In the genomic region with DNA sequence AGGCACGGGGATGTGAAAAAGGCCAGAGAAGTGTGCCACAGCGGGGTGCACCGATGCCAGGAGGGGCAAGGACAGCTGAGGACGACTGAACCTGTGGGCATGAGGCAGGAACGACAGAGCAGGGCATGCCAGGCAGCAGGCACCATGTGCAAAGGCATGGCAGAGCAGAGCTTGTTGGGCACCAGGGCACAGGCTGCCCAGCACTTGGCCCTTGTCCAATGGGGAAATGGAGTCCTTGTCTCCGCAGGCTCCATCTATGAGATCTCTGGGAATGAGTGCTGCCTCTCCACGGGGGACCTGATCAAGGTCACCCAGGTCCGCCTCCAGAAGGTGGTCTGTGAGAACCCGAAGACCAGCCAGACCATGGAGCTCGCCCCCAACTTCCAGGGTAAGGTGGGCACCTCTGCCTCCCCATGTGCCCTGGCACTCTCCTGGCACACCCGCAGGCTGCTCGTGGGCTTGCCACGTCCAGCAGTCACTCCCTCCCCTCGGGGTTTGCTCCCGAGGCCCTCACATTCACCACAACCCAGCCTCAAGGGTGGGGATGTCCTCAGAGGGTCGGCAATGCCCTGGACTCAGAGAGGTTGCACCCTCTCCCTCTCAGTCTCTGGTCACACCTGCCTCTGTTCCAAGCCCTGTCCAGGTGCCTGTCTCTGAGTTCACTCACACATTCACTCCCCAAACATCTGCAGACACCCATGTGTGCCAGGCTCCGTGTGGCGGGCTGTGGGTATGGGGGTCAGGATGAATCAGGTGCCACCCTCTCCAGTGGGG, we compare ENCODE assay signal across 16 cellular contexts. TPM values are rescaled to one million over a fixed set of nuclear protein-coding genes. Genes with fewer than 3 reads are reported as not detected.
DNase-seq lines count a peak whose midpoint lies in the region; ATAC-seq and TF ChIP-seq lines count a peak whose summit lies in the region.
"Had no signal": no experiment of that assay in that cellular context is flagged by ENCODE, and none has a peak within 500 bp of the region (broad histone marks: within the 10 kb centered on the region; RNA-seq: fewer than 3 reads in every experiment).

No MANE protein-coding gene starts in this region.

- H2AK5ac ChIP-seq in mesenchymal stem cell (ENCODE audit: low read length, severe bottlenecking): peak overlapping the region; percentile 6

- no peaks in the 10 kb centered on the region for H3K27me3 ChIP-seq in mesenchymal stem cell (ENCODE audit: control insufficient read depth in 1 of 2, insufficient read depth in 1 of 2, low read length in 2 of 2)
- no peaks in the 10 kb centered on the region for H3K27me3 ChIP-seq in upper lobe of left lung

- H3K36me3 Mint-ChIP-seq in activated T-cell treated with anti-CD3 and anti-CD28 coated beads, Interleukin-2, amount 50 U/mL, for 72 hours (ENCODE audit: insufficient read depth in 2 of 2): peaks cover 7 to 20% of the 10 kb centered on the region in 2 donors
- H3K36me3 Mint-ChIP-seq in T-cell: peaks cover 30% of the 10 kb centered on the region
- H3K36me3 Mint-ChIP-seq: type B pancreatic cell had no signal

- no peak for TF ChIP-seq CTCF in upper lobe of left lung (IDR thresholded peaks at IDR 0.05)

- H3K36me3 ChIP-seq in mesenchymal stem cell (ENCODE audit: control insufficient read depth in 1 of 2, insufficient read depth in 2 of 2, low read depth in 1 of 2, low read length in 2 of 2): peaks cover 6 to 17% of the 10 kb centered on the region in 2 experiments
- peaks cover 0 to 16% (median 2%) of the 10 kb centered on the region in 4 donors for H3K36me3 ChIP-seq in upper lobe of left lung
- H3K36me3 ChIP-seq: left ventricle myocardium inferior had no signal

- H3K4me2 ChIP-seq in mesenchymal stem cell (ENCODE audit: low read length, poor library complexity, severe bottlenecking): no peak overlapping the region
- H3K4me2 ChIP-seq: GM23338 had no signal

- no peak overlapping the region for H3K27ac ChIP-seq in mesenchymal stem cell (ENCODE audit: low read length, poor library complexity, severe bottlenecking)
- H3K27ac ChIP-seq in upper lobe of left lung: peak overlapping the region; percentile 87 to 97 (median 89)
- H3K27ac ChIP-seq: left ventricle myocardium inferior, parathyroid adenoma had no signal

- H3K27me3 Mint-ChIP-seq in activated T-cell treated with anti-CD3 and anti-CD28 coated beads, Interleukin-2, amount 50 U/mL, for 72 hours (ENCODE audit: low read depth): no peaks in the 10 kb centered on the region
- H3K27me3 Mint-ChIP-seq in T-cell: no peaks in the 10 kb centered on the region

- no peak overlapping the region for H3K18ac ChIP-seq in mesenchymal stem cell (ENCODE audit: low read depth in 1 of 2, low read length in 2 of 2)

- no peak overlapping the region for H3K4ac ChIP-seq in mesenchymal stem cell (ENCODE audit: low read depth in 1 of 2, low read length in 2 of 2)

- H2BK15ac ChIP-seq in mesenchymal stem cell (ENCODE audit: low read depth, poor library complexity, severe bottlenecking): no peak overlapping the region

- no peak for ATAC-seq in activated T-cell treated with anti-CD3 and anti-CD28 coated beads, Interleukin-2, amount 50 U/mL, for 72 hours (replicated peaks in 1 of 2)
- ATAC-seq in T-cell (replicated peaks in 1 of 4) (no peak), upper lobe of left lung (ENCODE audit: low FRiP score in 2 of 2) (no peak), HG02571 (IDR thresholded peaks at IDR 0.05; ENCODE audit: unreplicated experiment) (no peak)
- ATAC-seq in activated CD4-positive, CD25-positive, alpha-beta regulatory T cell treated with anti-CD3 and anti-CD28 coated beads, Interleukin-2, amount 50 U/mL, for 24 hours: no peak
- ATAC-seq: GM23338 had no signal

- H4K91ac ChIP-seq in mesenchymal stem cell (ENCODE audit: low read length): peak overlapping the region; percentile 52

- H3K27ac Mint-ChIP-seq in activated T-cell treated with anti-CD3 and anti-CD28 coated beads, Interleukin-2, amount 50 U/mL, for 72 hours: peak overlapping the region; percentile 67
- H3K27ac Mint-ChIP-seq in T-cell: peak overlapping the region; percentile 55 to 74
- H3K27ac Mint-ChIP-seq: GM23338, type B pancreatic cell had no signal

- no peaks in the 10 kb centered on the region for H3K9me3 Mint-ChIP-seq in activated T-cell treated with anti-CD3 and anti-CD28 coated beads, Interleukin-2, amount 50 U/mL, for 72 hours
- no peaks in the 10 kb centered on the region for H3K9me3 Mint-ChIP-seq in T-cell
- H3K9me3 Mint-ChIP-seq: GM23338, type B pancreatic cell had no signal

- H2AFZ ChIP-seq in mesenchymal stem cell (ENCODE audit: low read depth, low read length): no peak overlapping the region
- H2AFZ ChIP-seq: GM23338, parathyroid adenoma had no signal

- H3K4me1 ChIP-seq in mesenchymal stem cell (ENCODE audit: control insufficient read depth, insufficient read depth, low read depth, low read length) (peaks cover 21% of the 10 kb centered on the region), upper lobe of left lung (peaks cover 10 to 24% (median 18%) of the 10 kb centered on the region in 4 donors)
- H3K4me1 ChIP-seq: parathyroid adenoma had no signal

- DNase-seq in activated T-cell treated with anti-CD3 and anti-CD28 coated beads, Interleukin-2, amount 50 U/mL, for 72 hours: no peak
- DNase-seq in activated T-cell treated with anti-CD3 and anti-CD28 coated beads, Interleukin-2, amount 50 U/mL, for 1 hour: no peak
- no peak for DNase-seq in T-cell
- DNase-seq in mesenchymal stem cell: no peak
- DNase-seq in upper lobe of left lung: peak in 1 of 2 donors; percentile 42
- DNase-seq in occipital lobe (lab: John Stamatoyannopoulos, UW): no peak
- DNase-seq: activated naive CD4-positive, alpha-beta T cell treated with Interleukin-2 at 50 U/mL for 16 hours; central memory CD4-positive, alpha-beta T cell; left ventricle myocardium inferior; NCI-H1048; NCI-H345 had no signal

- H3K9me3 ChIP-seq in mesenchymal stem cell (ENCODE audit: control insufficient read depth, low read length) (no peaks in the 10 kb centered on the region), upper lobe of left lung (no peaks in the 10 kb centered on the region)
- H3K9me3 ChIP-seq: left ventricle myocardium inferior had no signal

- H3K4me3 ChIP-seq in mesenchymal stem cell (ENCODE audit: insufficient read depth in 1 of 2, low read depth in 1 of 2, low read length in 2 of 2): no peak overlapping the region
- H3K4me3 ChIP-seq in upper lobe of left lung: no peak overlapping the region
- H3K4me3 ChIP-seq: GM23338, left ventricle myocardium inferior had no signal

- WGBS in mesenchymal stem cell: 92% methylated on average over 18 of the region's 18 CpGs
- WGBS in upper lobe of left lung, 2 donors: 81 to 84% methylated on average over 10 to 17 of the region's 18 CpGs

- H2BK5ac ChIP-seq in mesenchymal stem cell (ENCODE audit: low read depth, low read length, poor library complexity, severe bottlenecking): no peak overlapping the region

- TF ChIP-seq POLR2A in upper lobe of left lung (IDR thresholded peaks at IDR 0.05): no peak

- H3K4me3 Mint-ChIP-seq in activated T-cell treated with anti-CD3 and anti-CD28 coated beads, Interleukin-2, amount 50 U/mL, for 72 hours: peak overlapping the region in 1 of 2 donors; percentile 35
- peak overlapping the region in 1 of 3 donors; percentile 93 for H3K4me3 Mint-ChIP-seq in T-cell
- H3K4me3 Mint-ChIP-seq: GM23338, type B pancreatic cell had no signal

- H4K8ac ChIP-seq in mesenchymal stem cell (ENCODE audit: low read length): no peak overlapping the region

- H2BK12ac ChIP-seq in mesenchymal stem cell (ENCODE audit: low read length in 2 of 2): no peak overlapping the region

- CTCF ChIA-PET in T-cell (lab: Charles Lee): interaction anchor here (0.5 to 0.6 kb wide), 3 partner anchors 19 to 57 kb away, joined by 4 to 6 read pairs (median 5); no protein-coding TSS in a partner anchor

- H3K14ac ChIP-seq in mesenchymal stem cell (ENCODE audit: low read length in 2 of 2): no peak overlapping the region

- H3K79me1 ChIP-seq in mesenchymal stem cell (replicated peaks; ENCODE audit: low read length, poor library complexity, severe bottlenecking): no peaks in the 10 kb centered on the region

- POLR2A ChIA-PET in T-cell (lab: Charles Lee): no interaction called here

- no peak for TF ChIP-seq EP300 in upper lobe of left lung (IDR thresholded peaks at IDR 0.05)

- H3K23ac ChIP-seq in mesenchymal stem cell (ENCODE audit: low read length in 2 of 2): no peak overlapping the region

- H3K9ac ChIP-seq in mesenchymal stem cell (ENCODE audit: low read length): no peak overlapping the region
- H3K9ac ChIP-seq: parathyroid adenoma had no signal

- no peak overlapping the region for H2BK120ac ChIP-seq in mesenchymal stem cell (ENCODE audit: low read depth, low read length)

- peaks cover 43% of the 10 kb centered on the region for H3K4me1 Mint-ChIP-seq in activated T-cell treated with anti-CD3 and anti-CD28 coated beads, Interleukin-2, amount 50 U/mL, for 72 hours (ENCODE audit: low read depth)
- peaks cover 27 to 68% (median 59%) of the 10 kb centered on the region in 3 donors for H3K4me1 Mint-ChIP-seq in T-cell

RNA-seq across cellular contexts. Expression of a gene that starts 4.2 kb away (rescaled TPM):
- 10 to 100 TPM; 26.0 to 81.0 TPM for total RNA-seq in activated T-cell treated with anti-CD3 and anti-CD28 coated beads, Interleukin-2, amount 50 U/mL, for 72 hours
- total RNA-seq in T-cell (100 to 1,000 TPM in 2 of 5 donors, 10 to 100 TPM in 3; 39.0 to 124 (median 94.8) TPM), upper lobe of left lung (100 to 1,000 TPM in 5 of 6 donors, 10 to 100 TPM in 1; 59.5 to 216 (median 130) TPM), occipital lobe (3.4 TPM)
- 5.9 TPM for polyA plus RNA-seq in mesenchymal stem cell (2013, experiment 1 of 2)
- polyA plus RNA-seq in mesenchymal stem cell (2013, experiment 2 of 2): 5.3 TPM

RNA-seq across cellular contexts. Expression of a gene that starts 37.8 kb away (rescaled TPM):
- total RNA-seq in activated T-cell treated with anti-CD3 and anti-CD28 coated beads, Interleukin-2, amount 50 U/mL, for 72 hours: 10 to 100 TPM; 84.7 to 96.1 TPM
- total RNA-seq in T-cell: 10 to 100 TPM; 36.1 to 68.9 (median 53.5) TPM
- 14.3 TPM for polyA plus RNA-seq in mesenchymal stem cell (2013, experiment 1 of 2)
- polyA plus RNA-seq in mesenchymal stem cell (2013, experiment 2 of 2): 14.6 TPM
- total RNA-seq in upper lobe of left lung: 10 to 100 TPM in 5 of 6 donors, 1 to 10 TPM in 1; 9.7 to 28.4 (median 19.0) TPM
- total RNA-seq in occipital lobe: 64.1 TPM

RNA-seq across cellular contexts. Expression of a gene that starts 45.9 kb away (rescaled TPM):
- 10 to 100 TPM; 58.4 to 59.0 TPM for total RNA-seq in activated T-cell treated with anti-CD3 and anti-CD28 coated beads, Interleukin-2, amount 50 U/mL, for 72 hours
- total RNA-seq in T-cell (10 to 100 TPM; 20.5 to 48.1 (median 40.5) TPM), upper lobe of left lung (10 to 100 TPM; 12.7 to 36.0 (median 29.9) TPM), occipital lobe (51.9 TPM)
- 34.6 TPM for polyA plus RNA-seq in mesenchymal stem cell (2013, experiment 1 of 2)
- 34.0 TPM for polyA plus RNA-seq in mesenchymal stem cell (2013, experiment 2 of 2)

RNA-seq across cellular contexts. Expression of a gene that starts 58.3 kb away (rescaled TPM):
- 1 to 10 TPM in 1 of 2 donors, under 1 TPM in 1; 0.41 to 1.5 TPM for total RNA-seq in activated T-cell treated with anti-CD3 and anti-CD28 coated beads, Interleukin-2, amount 50 U/mL, for 72 hours
- total RNA-seq in T-cell: under 1 TPM in 4 of 5 donors, not detected in 1; 0.22 to 0.44 (median 0.33) TPM
- 0.08 TPM for polyA plus RNA-seq in mesenchymal stem cell (2013, experiment 1 of 2)
- 0.04 TPM for polyA plus RNA-seq in mesenchymal stem cell (2013, experiment 2 of 2)
- 10 to 100 TPM in 5 of 6 donors, 1 to 10 TPM in 1; 7.3 to 57.1 (median 27.2) TPM for total RNA-seq in upper lobe of left lung
- not detected for total RNA-seq in occipital lobe
- total RNA-seq: left ventricle myocardium inferior had no signal
